Comparison of ENCODE assay signal across 8 cellular contexts in genomic region chr2:84958135-84959044, GRCh38. TPM values are rescaled to one million over a fixed set of nuclear protein-coding genes. Genes with fewer than 3 reads are reported as not detected.
A peak's percentile ranks its signal among the peaks of the same experiment; 100 is the strongest.
DNase-seq lines count a peak whose midpoint lies in the region; FAIRE-seq and TF ChIP-seq lines count a peak whose summit lies in the region.

No MANE protein-coding gene starts in this region.

- no peaks in the 10 kb centered on the region for H3K9me3 ChIP-seq in mucosa of stomach (ENCODE audit: control insufficient read depth, low read length)

- DNase-seq in DMS 273 (lab: John Stamatoyannopoulos, UW; ENCODE audit: unreplicated experiment): peak; percentile 47
- DNase-seq in DMS 273 treated with DMSO at 0.1 percent for 48 hours (lab: John Stamatoyannopoulos, UW): no peak
- peak; percentile 20 for DNase-seq in NCI-H2227 treated with DMSO at 0.1 percent for 48 hours (lab: John Stamatoyannopoulos, UW)
- peak; percentile 43 to 95 for DNase-seq in dermis microvascular lymphatic vessel endothelial cell (ENCODE audit: low read depth in 2 of 2)
- DNase-seq in frontal cortex (ENCODE audit: low spot score in 2 of 2): no peak
- no peak for DNase-seq in GM13976 (ENCODE audit: low spot score)
- no peak for DNase-seq in activated CD4-positive, alpha-beta T cell treated with anti-CD3 and anti-CD28 coated beads, Interleukin-2, amount 50 U/mL, for 1 hour

- TF ChIP-seq CTCF in GM13976 (IDR thresholded peaks at IDR 0.05; ENCODE audit: borderline replicate concordance, control extremely low read depth, extremely low read depth, insufficient read depth, missing control alignments): no peak

- H3K4me3 ChIP-seq in mucosa of stomach (ENCODE audit: low read length): no peak overlapping the region

- no peaks in the 10 kb centered on the region for H3K36me3 ChIP-seq in mucosa of stomach (ENCODE audit: control insufficient read depth, insufficient read depth, low read length)

- H3K4me1 ChIP-seq in mucosa of stomach (ENCODE audit: control insufficient read depth, insufficient read depth, low read length): peaks cover 21% of the 10 kb centered on the region

- no peaks in the 10 kb centered on the region for H3K27me3 ChIP-seq in mucosa of stomach (ENCODE audit: control insufficient read depth, insufficient read depth, low read length)

- in situ Hi-C loops in GM13976 (cut with MboI; ENCODE audit: low sequenced_read_pairs, unreplicated experiment): no loop called here

- no peak for FAIRE-seq in frontal cortex (lab: Jason Lieb, UNC)

- H3K9ac ChIP-seq in mucosa of stomach (ENCODE audit: low read length): peak overlapping the region; percentile 36

RNA-seq across cellular contexts. Expression of gene KCMF1, which starts 12.6 kb away (rescaled TPM):
- total RNA-seq in dermis microvascular lymphatic vessel endothelial cell (45.3 and 60.2 TPM in 2 replicates), frontal cortex (46.9 TPM)

RNA-seq across cellular contexts. Expression of gene TMSB10, which starts 52.9 kb away (rescaled TPM):
- total RNA-seq in dermis microvascular lymphatic vessel endothelial cell: 5,305 and 8,615 TPM in 2 replicates
- total RNA-seq in frontal cortex: 5,126 TPM

Comparison
In these comparisons a context has a peak if more than half of its experiments do, and no peak if none do; other contexts are left out.
1. DNase-seq: peak in DMS 273 (single experiment), NCI-H2227 treated with DMSO at 0.1 percent for 48 hours (single experiment) and dermis microvascular lymphatic vessel endothelial cell (2 of 2); none in DMS 273 treated with DMSO at 0.1 percent for 48 hours (single experiment), frontal cortex (0 of 2), GM13976 (single experiment) and activated CD4-positive, alpha-beta T cell treated with anti-CD3 and anti-CD28 coated beads, Interleukin-2, amount 50 U/mL, for 1 hour (single experiment).